ENCODE assay signal across 31 cellular contexts in genomic region chr7:5572439-5572838, GRCh38.
"Had no signal": no experiment of that assay in that cellular context is flagged by ENCODE, and none has a peak within 500 bp of the region (broad histone marks: within the 10 kb centered on the region; RNA-seq: fewer than 3 reads in every experiment).

No MANE protein-coding gene starts in this region.

- H3K9me3 Mint-ChIP-seq: activated naive CD4-positive, alpha-beta T cell treated with anti-CD3 and anti-CD28 coated beads for 36 hours; activated naive CD8-positive, alpha-beta T cell treated with anti-CD3 and anti-CD28 coated beads for 36 hours; effector memory CD8-positive, alpha-beta T cell; naive thymus-derived CD4-positive, alpha-beta T cell; type B pancreatic cell had no signal

- H3K27me3 ChIP-seq: adrenal gland, body of pancreas, cardiac muscle cell, testis, vagina had no signal

- H3K27ac Mint-ChIP-seq: activated naive CD4-positive, alpha-beta T cell treated with anti-CD3 and anti-CD28 coated beads for 36 hours; activated naive CD8-positive, alpha-beta T cell treated with anti-CD3 and anti-CD28 coated beads for 36 hours; effector memory CD8-positive, alpha-beta T cell; naive thymus-derived CD4-positive, alpha-beta T cell; type B pancreatic cell had no signal

- DNase-seq: activated CD4-positive, alpha-beta T cell treated with anti-CD3 and anti-CD28 coated beads for 48 hours; activated CD4-positive, alpha-beta T cell treated with anti-CD3 and anti-CD28 coated beads, Interleukin-2, amount 50 U/mL, for 48 hours; activated CD8-positive, alpha-beta memory T cell treated with anti-CD3 and anti-CD28 coated beads for 24 hours; activated effector memory CD4-positive, alpha-beta T cell treated with anti-CD3 and anti-CD28 coated beads, Interleukin-2, amount 50 U/mL, for 16 hours; activated naive CD4-positive, alpha-beta T cell treated with anti-CD3 and anti-CD28 coated beads for 36 hours; activated naive CD8-positive, alpha-beta T cell treated with anti-CD3 and anti-CD28 coated beads for 36 hours; aorta; cortex of kidney; effector memory CD8-positive, alpha-beta T cell; head of caudate nucleus; hippocampal formation; left cardiac atrium; mammary epithelial cell; midbrain; naive thymus-derived CD4-positive, alpha-beta T cell; posterior cingulate gyrus; right cardiac atrium; spleen; stimulated activated naive CD4-positive, alpha-beta T cell; T-helper 9 cell; testis; WERI-Rb-1 had no signal

- H3K36me3 ChIP-seq: adrenal gland, cardiac muscle cell, spleen, vagina, WERI-Rb-1 had no signal

- H3K4me3 ChIP-seq: adrenal gland, body of pancreas, cardiac muscle cell, spleen, testis, vagina had no signal

- H3K27me3 Mint-ChIP-seq: type B pancreatic cell had no signal

- H3K9me3 ChIP-seq: adrenal gland, body of pancreas, spleen, testis, vagina had no signal

- H3K4me3 Mint-ChIP-seq: activated naive CD4-positive, alpha-beta T cell treated with anti-CD3 and anti-CD28 coated beads for 36 hours; activated naive CD8-positive, alpha-beta T cell treated with anti-CD3 and anti-CD28 coated beads for 36 hours; effector memory CD8-positive, alpha-beta T cell; type B pancreatic cell had no signal

- H3K36me3 Mint-ChIP-seq: activated naive CD8-positive, alpha-beta T cell treated with anti-CD3 and anti-CD28 coated beads for 36 hours; naive thymus-derived CD4-positive, alpha-beta T cell; type B pancreatic cell had no signal

- FAIRE-seq: keratinocyte, TTC549 had no signal

- ATAC-seq: activated CD4-positive, CD25-positive, alpha-beta regulatory T cell treated with anti-CD3 and anti-CD28 coated beads, Interleukin-2, amount 50 U/mL, for 24 hours; body of pancreas; effector memory CD8-positive, alpha-beta T cell; esophagus mucosa; left cardiac atrium; naive thymus-derived CD4-positive, alpha-beta T cell; right cardiac atrium had no signal
